1 cellular context compared by ENCODE assay signal in the genomic region with DNA sequence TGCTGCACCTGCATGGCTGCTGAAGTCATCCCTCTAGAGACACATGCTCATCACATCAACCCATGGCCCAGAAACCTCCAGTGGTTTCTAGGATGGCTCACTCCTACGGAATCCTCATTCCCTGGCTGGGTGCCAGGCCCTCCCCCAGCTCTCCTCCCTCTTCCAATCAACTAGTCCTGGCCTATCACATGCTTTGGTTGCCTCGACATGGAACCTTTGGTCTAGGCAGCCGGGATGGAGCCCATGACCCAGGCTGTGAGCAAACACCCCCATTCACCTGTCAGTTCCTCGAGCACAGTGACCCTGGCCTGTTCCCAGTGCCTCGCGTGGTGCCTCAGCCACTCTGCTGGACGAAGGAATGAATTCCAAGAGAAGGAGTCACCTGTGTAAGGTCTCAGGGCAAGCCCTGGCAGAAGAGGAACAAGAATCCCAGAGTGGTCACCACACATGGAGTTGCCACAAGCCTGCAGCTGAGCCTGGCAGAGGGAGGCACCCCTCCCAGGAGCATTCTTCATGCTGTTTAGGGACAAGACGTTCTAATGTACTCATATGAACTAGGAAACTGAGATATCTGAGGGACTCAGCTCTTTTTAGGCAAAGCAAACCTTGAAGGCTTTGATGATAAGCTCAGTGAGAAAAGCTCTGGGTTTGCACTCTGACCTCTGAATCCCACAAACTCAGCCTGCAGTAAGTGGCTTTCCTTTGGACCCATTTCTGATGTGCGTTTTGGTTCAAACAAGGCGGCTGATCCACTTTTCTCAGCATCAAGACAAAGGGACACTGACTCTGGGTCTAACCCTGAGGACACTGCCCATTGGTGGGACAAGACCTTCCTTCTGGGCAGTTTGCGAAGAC.
TF ChIP-seq lines count a peak whose summit lies in the region.

No MANE protein-coding gene starts in this region.

TF ChIP-seq in HepG2, 621 proteins besides CTCF, POLR2A, EP300 and RAD21 (continued from another document and continues in another):
- TF ChIP-seq, protein P1, sequence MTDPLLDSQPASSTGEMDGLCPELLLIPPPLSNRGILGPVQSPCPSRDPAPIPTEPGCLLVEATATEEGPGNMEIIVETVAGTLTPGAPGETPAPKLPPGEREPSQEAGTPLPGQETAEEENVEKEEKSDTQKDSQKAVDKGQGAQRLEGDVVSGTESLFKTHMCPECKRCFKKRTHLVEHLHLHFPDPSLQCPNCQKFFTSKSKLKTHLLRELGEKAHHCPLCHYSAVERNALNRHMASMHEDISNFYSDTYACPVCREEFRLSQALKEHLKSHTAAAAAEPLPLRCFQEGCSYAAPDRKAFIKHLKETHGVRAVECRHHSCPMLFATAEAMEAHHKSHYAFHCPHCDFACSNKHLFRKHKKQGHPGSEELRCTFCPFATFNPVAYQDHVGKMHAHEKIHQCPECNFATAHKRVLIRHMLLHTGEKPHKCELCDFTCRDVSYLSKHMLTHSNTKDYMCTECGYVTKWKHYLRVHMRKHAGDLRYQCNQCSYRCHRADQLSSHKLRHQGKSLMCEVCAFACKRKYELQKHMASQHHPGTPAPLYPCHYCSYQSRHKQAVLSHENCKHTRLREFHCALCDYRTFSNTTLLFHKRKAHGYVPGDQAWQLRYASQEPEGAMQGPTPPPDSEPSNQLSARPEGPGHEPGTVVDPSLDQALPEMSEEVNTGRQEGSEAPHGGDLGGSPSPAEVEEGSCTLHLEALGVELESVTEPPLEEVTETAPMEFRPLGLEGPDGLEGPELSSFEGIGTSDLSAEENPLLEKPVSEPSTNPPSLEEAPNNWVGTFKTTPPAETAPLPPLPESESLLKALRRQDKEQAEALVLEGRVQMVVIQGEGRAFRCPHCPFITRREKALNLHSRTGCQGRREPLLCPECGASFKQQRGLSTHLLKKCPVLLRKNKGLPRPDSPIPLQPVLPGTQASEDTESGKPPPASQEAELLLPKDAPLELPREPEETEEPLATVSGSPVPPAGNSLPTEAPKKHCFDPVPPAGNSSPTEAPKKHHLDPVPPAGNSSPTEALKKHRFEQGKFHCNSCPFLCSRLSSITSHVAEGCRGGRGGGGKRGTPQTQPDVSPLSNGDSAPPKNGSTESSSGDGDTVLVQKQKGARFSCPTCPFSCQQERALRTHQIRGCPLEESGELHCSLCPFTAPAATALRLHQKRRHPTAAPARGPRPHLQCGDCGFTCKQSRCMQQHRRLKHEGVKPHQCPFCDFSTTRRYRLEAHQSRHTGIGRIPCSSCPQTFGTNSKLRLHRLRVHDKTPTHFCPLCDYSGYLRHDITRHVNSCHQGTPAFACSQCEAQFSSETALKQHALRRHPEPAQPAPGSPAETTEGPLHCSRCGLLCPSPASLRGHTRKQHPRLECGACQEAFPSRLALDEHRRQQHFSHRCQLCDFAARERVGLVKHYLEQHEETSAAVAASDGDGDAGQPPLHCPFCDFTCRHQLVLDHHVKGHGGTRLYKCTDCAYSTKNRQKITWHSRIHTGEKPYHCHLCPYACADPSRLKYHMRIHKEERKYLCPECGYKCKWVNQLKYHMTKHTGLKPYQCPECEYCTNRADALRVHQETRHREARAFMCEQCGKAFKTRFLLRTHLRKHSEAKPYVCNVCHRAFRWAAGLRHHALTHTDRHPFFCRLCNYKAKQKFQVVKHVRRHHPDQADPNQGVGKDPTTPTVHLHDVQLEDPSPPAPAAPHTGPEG (CRISPR knock-in tag; IDR thresholded peaks at IDR 0.05), result no peak
- TF ChIP-seq TCF7L2 (IDR thresholded peaks at IDR 0.05; ENCODE audit: low read depth, low read length) (no peak), ZNF337 (CRISPR knock-in tag; IDR thresholded peaks at IDR 0.05; ENCODE audit: borderline replicate concordance, low read depth) (no peak), MAFF (IDR thresholded peaks at IDR 0.05; ENCODE audit: low read depth, low read length) (no peak), SCMH1 (CRISPR knock-in tag; IDR thresholded peaks at IDR 0.05; ENCODE audit: borderline replicate concordance) (no peak), MBNL3 (CRISPR knock-in tag; conservative IDR thresholded peaks at IDR 0.05) (0 out of 2 replicates have a peak, but pooled peaks have one; percentile 25), ZFP1 (CRISPR knock-in tag; IDR thresholded peaks at IDR 0.05) (no peak), MTA1 (CRISPR knock-in tag; IDR thresholded peaks at IDR 0.05; ENCODE audit: borderline replicate concordance) (peak; percentile 79; the same call in 1 of the 2 replicates), ASH2L (IDR thresholded peaks at IDR 0.05; ENCODE audit: insufficient read length, low read depth, low read length) (no peak), MAFK (conservative IDR thresholded peaks at IDR 0.05 in 1 of 2, IDR thresholded peaks at IDR 0.05 in 1 of 2; ENCODE audit: low read length in 2 of 2) (no peak), ZNF780A (CRISPR knock-in tag; IDR thresholded peaks at IDR 0.05) (no peak), EZH2 (conservative IDR thresholded peaks at IDR 0.05; ENCODE audit: low read depth, low read length) (no peak), ZEB1 (IDR thresholded peaks at IDR 0.05; ENCODE audit: insufficient replicate concordance, low read depth) (no peak), KLF13 (CRISPR knock-in tag; IDR thresholded peaks at IDR 0.05) (no peak), POLR2G (IDR thresholded peaks at IDR 0.05; ENCODE audit: low read depth, low read length) (no peak), ZNF616 (CRISPR knock-in tag; IDR thresholded peaks at IDR 0.05; ENCODE audit: low read depth) (no peak), FOXO1 (CRISPR knock-in tag; IDR thresholded peaks at IDR 0.05) (0 out of 2 replicates have a peak, but pooled peaks have one; percentile 23), BRCA1 (CRISPR knock-in tag; IDR thresholded peaks at IDR 0.05) (no peak), ZMAT3 (CRISPR knock-in tag; conservative IDR thresholded peaks at IDR 0.05) (no peak), RELA (CRISPR knock-in tag; IDR thresholded peaks at IDR 0.05) (no peak), FOXA3 (CRISPR knock-in tag; IDR thresholded peaks at IDR 0.05) (0 out of 2 replicates have a peak, but pooled peaks have one; percentile 10), NFKB2 (CRISPR knock-in tag; IDR thresholded peaks at IDR 0.05; ENCODE audit: borderline replicate concordance) (peak; percentile 39; the same call in 1 of the 2 replicates), ZMYM4 (CRISPR knock-in tag; IDR thresholded peaks at IDR 0.05) (peak; percentile 90), ZNF335 (CRISPR knock-in tag; IDR thresholded peaks at IDR 0.05) (no peak), ZFYVE20 (CRISPR knock-in tag; IDR thresholded peaks at IDR 0.05; ENCODE audit: borderline replicate concordance, low read depth) (no peak), RFX5 (IDR thresholded peaks at IDR 0.05; ENCODE audit: low read depth, low read length) (no peak), EHMT2 (IDR thresholded peaks at IDR 0.05; ENCODE audit: borderline replicate concordance, low read depth, low read length) (no peak), ZC3H4 (CRISPR knock-in tag; IDR thresholded peaks at IDR 0.05; ENCODE audit: borderline replicate concordance) (no peak), MTF2 (CRISPR knock-in tag; IDR thresholded peaks at IDR 0.05; ENCODE audit: borderline replicate concordance) (no peak)
- TF ChIP-seq, protein P2, sequence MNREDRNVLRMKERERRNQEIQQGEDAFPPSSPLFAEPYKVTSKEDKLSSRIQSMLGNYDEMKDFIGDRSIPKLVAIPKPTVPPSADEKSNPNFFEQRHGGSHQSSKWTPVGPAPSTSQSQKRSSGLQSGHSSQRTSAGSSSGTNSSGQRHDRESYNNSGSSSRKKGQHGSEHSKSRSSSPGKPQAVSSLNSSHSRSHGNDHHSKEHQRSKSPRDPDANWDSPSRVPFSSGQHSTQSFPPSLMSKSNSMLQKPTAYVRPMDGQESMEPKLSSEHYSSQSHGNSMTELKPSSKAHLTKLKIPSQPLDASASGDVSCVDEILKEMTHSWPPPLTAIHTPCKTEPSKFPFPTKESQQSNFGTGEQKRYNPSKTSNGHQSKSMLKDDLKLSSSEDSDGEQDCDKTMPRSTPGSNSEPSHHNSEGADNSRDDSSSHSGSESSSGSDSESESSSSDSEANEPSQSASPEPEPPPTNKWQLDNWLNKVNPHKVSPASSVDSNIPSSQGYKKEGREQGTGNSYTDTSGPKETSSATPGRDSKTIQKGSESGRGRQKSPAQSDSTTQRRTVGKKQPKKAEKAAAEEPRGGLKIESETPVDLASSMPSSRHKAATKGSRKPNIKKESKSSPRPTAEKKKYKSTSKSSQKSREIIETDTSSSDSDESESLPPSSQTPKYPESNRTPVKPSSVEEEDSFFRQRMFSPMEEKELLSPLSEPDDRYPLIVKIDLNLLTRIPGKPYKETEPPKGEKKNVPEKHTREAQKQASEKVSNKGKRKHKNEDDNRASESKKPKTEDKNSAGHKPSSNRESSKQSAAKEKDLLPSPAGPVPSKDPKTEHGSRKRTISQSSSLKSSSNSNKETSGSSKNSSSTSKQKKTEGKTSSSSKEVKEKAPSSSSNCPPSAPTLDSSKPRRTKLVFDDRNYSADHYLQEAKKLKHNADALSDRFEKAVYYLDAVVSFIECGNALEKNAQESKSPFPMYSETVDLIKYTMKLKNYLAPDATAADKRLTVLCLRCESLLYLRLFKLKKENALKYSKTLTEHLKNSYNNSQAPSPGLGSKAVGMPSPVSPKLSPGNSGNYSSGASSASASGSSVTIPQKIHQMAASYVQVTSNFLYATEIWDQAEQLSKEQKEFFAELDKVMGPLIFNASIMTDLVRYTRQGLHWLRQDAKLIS (CRISPR knock-in tag; IDR thresholded peaks at IDR 0.05), result no peak
- TF ChIP-seq, protein P3, sequence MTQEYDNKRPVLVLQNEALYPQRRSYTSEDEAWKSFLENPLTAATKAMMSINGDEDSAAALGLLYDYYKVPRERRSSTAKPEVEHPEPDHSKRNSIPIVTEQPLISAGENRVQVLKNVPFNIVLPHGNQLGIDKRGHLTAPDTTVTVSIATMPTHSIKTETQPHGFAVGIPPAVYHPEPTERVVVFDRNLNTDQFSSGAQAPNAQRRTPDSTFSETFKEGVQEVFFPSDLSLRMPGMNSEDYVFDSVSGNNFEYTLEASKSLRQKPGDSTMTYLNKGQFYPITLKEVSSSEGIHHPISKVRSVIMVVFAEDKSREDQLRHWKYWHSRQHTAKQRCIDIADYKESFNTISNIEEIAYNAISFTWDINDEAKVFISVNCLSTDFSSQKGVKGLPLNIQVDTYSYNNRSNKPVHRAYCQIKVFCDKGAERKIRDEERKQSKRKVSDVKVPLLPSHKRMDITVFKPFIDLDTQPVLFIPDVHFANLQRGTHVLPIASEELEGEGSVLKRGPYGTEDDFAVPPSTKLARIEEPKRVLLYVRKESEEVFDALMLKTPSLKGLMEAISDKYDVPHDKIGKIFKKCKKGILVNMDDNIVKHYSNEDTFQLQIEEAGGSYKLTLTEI (CRISPR knock-in tag; conservative IDR thresholded peaks at IDR 0.05), result no peak
- TF ChIP-seq, protein P4, sequence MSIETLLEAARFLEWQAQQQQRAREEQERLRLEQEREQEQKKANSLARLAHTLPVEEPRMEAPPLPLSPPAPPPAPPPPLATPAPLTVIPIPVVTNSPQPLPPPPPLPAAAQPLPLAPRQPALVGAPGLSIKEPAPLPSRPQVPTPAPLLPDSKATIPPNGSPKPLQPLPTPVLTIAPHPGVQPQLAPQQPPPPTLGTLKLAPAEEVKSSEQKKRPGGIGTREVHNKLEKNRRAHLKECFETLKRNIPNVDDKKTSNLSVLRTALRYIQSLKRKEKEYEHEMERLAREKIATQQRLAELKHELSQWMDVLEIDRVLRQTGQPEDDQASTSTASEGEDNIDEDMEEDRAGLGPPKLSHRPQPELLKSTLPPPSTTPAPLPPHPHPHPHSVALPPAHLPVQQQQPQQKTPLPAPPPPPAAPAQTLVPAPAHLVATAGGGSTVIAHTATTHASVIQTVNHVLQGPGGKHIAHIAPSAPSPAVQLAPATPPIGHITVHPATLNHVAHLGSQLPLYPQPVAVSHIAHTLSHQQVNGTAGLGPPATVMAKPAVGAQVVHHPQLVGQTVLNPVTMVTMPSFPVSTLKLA (IDR thresholded peaks at IDR 0.05), result peak; percentile 44
- TF ChIP-seq, protein P5, sequence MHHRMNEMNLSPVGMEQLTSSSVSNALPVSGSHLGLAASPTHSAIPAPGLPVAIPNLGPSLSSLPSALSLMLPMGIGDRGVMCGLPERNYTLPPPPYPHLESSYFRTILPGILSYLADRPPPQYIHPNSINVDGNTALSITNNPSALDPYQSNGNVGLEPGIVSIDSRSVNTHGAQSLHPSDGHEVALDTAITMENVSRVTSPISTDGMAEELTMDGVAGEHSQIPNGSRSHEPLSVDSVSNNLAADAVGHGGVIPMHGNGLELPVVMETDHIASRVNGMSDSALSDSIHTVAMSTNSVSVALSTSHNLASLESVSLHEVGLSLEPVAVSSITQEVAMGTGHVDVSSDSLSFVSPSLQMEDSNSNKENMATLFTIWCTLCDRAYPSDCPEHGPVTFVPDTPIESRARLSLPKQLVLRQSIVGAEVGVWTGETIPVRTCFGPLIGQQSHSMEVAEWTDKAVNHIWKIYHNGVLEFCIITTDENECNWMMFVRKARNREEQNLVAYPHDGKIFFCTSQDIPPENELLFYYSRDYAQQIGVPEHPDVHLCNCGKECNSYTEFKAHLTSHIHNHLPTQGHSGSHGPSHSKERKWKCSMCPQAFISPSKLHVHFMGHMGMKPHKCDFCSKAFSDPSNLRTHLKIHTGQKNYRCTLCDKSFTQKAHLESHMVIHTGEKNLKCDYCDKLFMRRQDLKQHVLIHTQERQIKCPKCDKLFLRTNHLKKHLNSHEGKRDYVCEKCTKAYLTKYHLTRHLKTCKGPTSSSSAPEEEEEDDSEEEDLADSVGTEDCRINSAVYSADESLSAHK (CRISPR knock-in tag; IDR thresholded peaks at IDR 0.05; ENCODE audit: borderline replicate concordance), result no peak
- TF ChIP-seq, protein P6, sequence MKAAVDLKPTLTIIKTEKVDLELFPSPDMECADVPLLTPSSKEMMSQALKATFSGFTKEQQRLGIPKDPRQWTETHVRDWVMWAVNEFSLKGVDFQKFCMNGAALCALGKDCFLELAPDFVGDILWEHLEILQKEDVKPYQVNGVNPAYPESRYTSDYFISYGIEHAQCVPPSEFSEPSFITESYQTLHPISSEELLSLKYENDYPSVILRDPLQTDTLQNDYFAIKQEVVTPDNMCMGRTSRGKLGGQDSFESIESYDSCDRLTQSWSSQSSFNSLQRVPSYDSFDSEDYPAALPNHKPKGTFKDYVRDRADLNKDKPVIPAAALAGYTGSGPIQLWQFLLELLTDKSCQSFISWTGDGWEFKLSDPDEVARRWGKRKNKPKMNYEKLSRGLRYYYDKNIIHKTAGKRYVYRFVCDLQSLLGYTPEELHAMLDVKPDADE (CRISPR knock-in tag; IDR thresholded peaks at IDR 0.05), result no peak
- TF ChIP-seq, protein P7, sequence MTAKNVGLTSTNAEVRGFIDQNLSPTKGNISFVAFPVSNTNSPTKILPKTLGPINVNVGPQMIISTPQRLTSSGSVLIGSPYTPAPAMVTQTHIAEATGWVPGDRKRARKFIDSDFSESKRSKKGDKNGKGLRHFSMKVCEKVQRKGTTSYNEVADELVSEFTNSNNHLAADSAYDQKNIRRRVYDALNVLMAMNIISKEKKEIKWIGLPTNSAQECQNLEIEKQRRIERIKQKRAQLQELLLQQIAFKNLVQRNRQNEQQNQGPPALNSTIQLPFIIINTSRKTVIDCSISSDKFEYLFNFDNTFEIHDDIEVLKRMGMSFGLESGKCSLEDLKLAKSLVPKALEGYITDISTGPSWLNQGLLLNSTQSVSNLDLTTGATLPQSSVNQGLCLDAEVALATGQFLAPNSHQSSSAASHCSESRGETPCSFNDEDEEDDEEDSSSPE (CRISPR knock-in tag; IDR thresholded peaks at IDR 0.05), result no peak
